28 cellular contexts compared by ENCODE assay signal in the genomic region with DNA sequence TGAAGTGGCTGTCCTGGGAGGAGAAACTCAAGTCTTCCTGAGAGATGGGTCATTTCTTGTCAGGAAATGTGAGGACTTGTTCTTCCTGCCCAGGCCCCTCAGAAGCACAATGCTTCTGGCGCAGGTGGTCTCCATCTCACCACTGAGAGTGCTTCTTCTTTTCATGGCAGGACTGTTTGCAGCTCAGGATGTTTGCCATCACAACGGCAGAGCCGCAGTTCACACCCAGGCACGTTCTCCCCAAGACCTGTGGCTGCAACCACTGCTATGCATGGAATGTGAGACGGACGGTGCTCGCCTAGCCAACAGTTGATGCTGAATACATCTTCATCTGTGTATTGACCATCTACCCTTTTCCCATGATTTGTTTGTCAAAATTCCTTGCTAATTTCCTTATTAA.
A peak's percentile ranks its signal among the peaks of the same experiment; 100 is the strongest.
DNase-seq lines count a peak whose midpoint lies in the region; ATAC-seq and TF ChIP-seq lines count a peak whose summit lies in the region.
"Had no signal": no experiment of that assay in that cellular context is flagged by ENCODE, and none has a peak within 500 bp of the region (broad histone marks: within the 10 kb centered on the region; RNA-seq: fewer than 3 reads in every experiment).

No MANE protein-coding gene starts in this region.

- no peaks in the 10 kb centered on the region for H4K20me1 ChIP-seq in SK-N-SH (ENCODE audit: insufficient read depth)

- no peaks in the 10 kb centered on the region for H3K4me1 Mint-ChIP-seq in activated CD8-positive, alpha-beta memory T cell treated with anti-CD3 and anti-CD28 coated beads, Interleukin-2, amount 10 ng/mL, durations not matched to agents 7 days and 5 days
- peaks cover 8% of the 10 kb centered on the region for H3K4me1 Mint-ChIP-seq in WTC11

- no peaks in the 10 kb centered on the region for H3K79me2 ChIP-seq in SK-N-SH (ENCODE audit: insufficient read depth)

- H3K36me3 ChIP-seq in spleen (no peaks in the 10 kb centered on the region), SK-N-SH (replicated peaks in 1 of 2; ENCODE audit: control insufficient read depth in 1 of 2, insufficient read depth in 2 of 2, low read length in 1 of 2) (no peaks in the 10 kb centered on the region)
- H3K36me3 ChIP-seq: ascending aorta, esophagus squamous epithelium, gastrocnemius medialis, transverse colon had no signal

- no peaks in the 10 kb centered on the region for H3F3A ChIP-seq in SK-N-SH (replicated peaks; ENCODE audit: insufficient read depth)

- H3K27ac ChIP-seq in spleen = no peak overlapping the region
- H3K27ac ChIP-seq in SK-N-SH (ENCODE audit: low read depth in 2 of 2, low read length in 1 of 2) = no peak overlapping the region
- H3K27ac ChIP-seq: 22Rv1, ascending aorta, esophagus squamous epithelium, gastrocnemius medialis, transverse colon had no signal

- no peak for ATAC-seq in activated CD8-positive, alpha-beta memory T cell treated with anti-CD3 and anti-CD28 coated beads, Interleukin-2, amount 10 ng/mL, durations not matched to agents 7 days and 5 days
- ATAC-seq in WTC11 (peak; percentile 84), HG03460 (IDR thresholded peaks at IDR 0.05; ENCODE audit: unreplicated experiment) (no peak)
- ATAC-seq: activated naive CD4-positive, alpha-beta T cell treated with anti-CD3 and anti-CD28 coated beads, Interleukin-2, amount 50 U/mL, for 72 hours; CD8-positive, alpha-beta T cell; gastrocnemius medialis; GM12878; Right ventricle myocardium inferior; stimulated activated naive CD8-positive, alpha-beta T cell treated with anti-CD3 and anti-CD28 coated beads, Interleukin-15, Interleukin-2, amounts not matched to agents 100 U/mL and 50 U/mL, for 24 hours had no signal

- TF ChIP-seq CTCF in WTC11 (IDR thresholded peaks at IDR 0.05) (no peak), spleen (IDR thresholded peaks at IDR 0.05 in 8 of 11, conservative IDR thresholded peaks at IDR 0.05 in 3 of 11) (no peak), SK-N-SH (IDR thresholded peaks at IDR 0.05) (no peak), GM13976 (IDR thresholded peaks at IDR 0.05; ENCODE audit: borderline replicate concordance, control extremely low read depth, extremely low read depth, insufficient read depth, missing control alignments) (no peak)

- POLR2A ChIA-PET in WTC11 (lab: Charles Lee) (no interaction called here), SK-N-SH (lab: Yijun Ruan, JAX) (no interaction called here)

- CTCF ChIA-PET in activated CD8-positive, alpha-beta memory T cell treated with anti-CD3 and anti-CD28 coated beads, Interleukin-2, amount 10 ng/mL, durations not matched to agents 7 days and 5 days (lab: Charles Lee) = no interaction called here
- CTCF ChIA-PET in WTC11 (lab: Charles Lee) = interaction anchor here (1.5 kb wide), 1 partner anchor 227 kb away, joined by 6 read pairs; no protein-coding TSS in a partner anchor
- CTCF ChIA-PET in SK-N-SH (lab: Yijun Ruan, JAX) = no interaction called here

- peaks cover 52% of the 10 kb centered on the region for H3K27me3 Mint-ChIP-seq in activated CD8-positive, alpha-beta memory T cell treated with anti-CD3 and anti-CD28 coated beads, Interleukin-2, amount 10 ng/mL, durations not matched to agents 7 days and 5 days
- no peaks in the 10 kb centered on the region for H3K27me3 Mint-ChIP-seq in WTC11 (ENCODE audit: low read depth)

- H3K36me3 Mint-ChIP-seq in activated CD8-positive, alpha-beta memory T cell treated with anti-CD3 and anti-CD28 coated beads, Interleukin-2, amount 10 ng/mL, durations not matched to agents 7 days and 5 days = no peaks in the 10 kb centered on the region
- no peaks in the 10 kb centered on the region for H3K36me3 Mint-ChIP-seq in WTC11
- H3K36me3 Mint-ChIP-seq: activated naive CD4-positive, alpha-beta T cell treated with anti-CD3 and anti-CD28 coated beads, Interleukin-2, amount 50 U/mL, for 72 hours; CD8-positive, alpha-beta T cell had no signal

- no peak for TF ChIP-seq RAD21 in SK-N-SH (IDR thresholded peaks at IDR 0.05; ENCODE audit: low read length)

- H3K4me3 Mint-ChIP-seq in activated CD8-positive, alpha-beta memory T cell treated with anti-CD3 and anti-CD28 coated beads, Interleukin-2, amount 10 ng/mL, durations not matched to agents 7 days and 5 days = no peak overlapping the region
- H3K4me3 Mint-ChIP-seq in WTC11 = no peak overlapping the region
- H3K4me3 Mint-ChIP-seq: CD8-positive, alpha-beta T cell; HFFc6; nephron progenitor cell had no signal

- H3K9ac ChIP-seq in SK-N-SH = no peak overlapping the region

- no peak overlapping the region for H2AFZ ChIP-seq in SK-N-SH (ENCODE audit: low read depth)

- DNase-seq in activated CD8-positive, alpha-beta memory T cell treated with anti-CD3 and anti-CD28 coated beads, Interleukin-2, amount 10 ng/mL, durations not matched to agents 7 days and 5 days = peak; percentile 34
- DNase-seq in activated CD8-positive, alpha-beta memory T cell treated with anti-CD3 and anti-CD28 coated beads for 24 hours = no peak
- peak; percentile 24 for DNase-seq in WTC11 (ENCODE audit: low spot score)
- peak; percentile 25 for DNase-seq in iPS DF 19.7 (ENCODE audit: low read depth, low spot score)
- DNase-seq in spleen = peak; percentile 7
- no peak for DNase-seq in SK-N-SH
- DNase-seq in GM13976 (ENCODE audit: low spot score) = no peak
- DNase-seq: activated CD4-positive, alpha-beta T cell treated with anti-CD3 and anti-CD28 coated beads for 1 hour; CD8-positive, alpha-beta T cell; DMS53; esophagus squamous epithelium; gastrocnemius medialis; HFFc6; NCI-H1105; NCI-H2029 treated with DMSO at 0.1 percent for 48 hours; NCI-H82; nephron progenitor cell; stimulated activated CD4-positive, alpha-beta T cell treated with anti-CD3 and anti-CD28 coated beads, Interleukin-1b, Interleukin-23, amount 100 ng/mL, for 48 hours; stimulated activated naive CD8-positive, alpha-beta T cell treated with anti-CD3 and anti-CD28 coated beads, Interleukin-15, Interleukin-2, amounts not matched to agents 100 U/mL and 50 U/mL, for 24 hours; SW 1271; transverse colon had no signal

- no peak overlapping the region for H3K4me2 ChIP-seq in SK-N-SH

- H3K27ac Mint-ChIP-seq in activated CD8-positive, alpha-beta memory T cell treated with anti-CD3 and anti-CD28 coated beads, Interleukin-2, amount 10 ng/mL, durations not matched to agents 7 days and 5 days = no peak overlapping the region
- no peak overlapping the region for H3K27ac Mint-ChIP-seq in WTC11
- H3K27ac Mint-ChIP-seq: activated naive CD4-positive, alpha-beta T cell treated with anti-CD3 and anti-CD28 coated beads, Interleukin-2, amount 50 U/mL, for 72 hours; CD8-positive, alpha-beta T cell; HFFc6; nephron progenitor cell; progenitor cell of endocrine pancreas had no signal

- H3K9me2 ChIP-seq in SK-N-SH = no peaks in the 10 kb centered on the region

- H3K4me1 ChIP-seq in spleen = peaks cover 3 to 19% (median 10%) of the 10 kb centered on the region in 6 donors
- H3K4me1 ChIP-seq in SK-N-SH (ENCODE audit: control insufficient read depth in 1 of 2, insufficient read depth in 2 of 2, low read depth in 1 of 2, low read length in 1 of 2) = peaks cover 0 to 10% of the 10 kb centered on the region in 2 experiments; a peak in 1 of 4 replicates
- H3K4me1 ChIP-seq: ascending aorta, gastrocnemius medialis, transverse colon had no signal

- H3K4me3 ChIP-seq in spleen (no peak overlapping the region), SK-N-SH (ENCODE audit: low read depth in 2 of 2, low read length in 1 of 2) (no peak overlapping the region)
- H3K4me3 ChIP-seq: ascending aorta, esophagus squamous epithelium, gastrocnemius medialis, GM12878, transverse colon had no signal

- intact Hi-C loops in spleen (cut with DNase I; ENCODE audit: low total_unique reads) = no loop called here

- WGBS in spleen, 5 donors = 74 to 89% (median 83%) methylated on average over 7 of the region's 7 CpGs
- WGBS in SK-N-SH (ENCODE audit: low lambda C conversion rate) = 53% methylated on average over 7 of the region's 7 CpGs

- in situ Hi-C loops in GM13976 (cut with MboI; ENCODE audit: low sequenced_read_pairs, unreplicated experiment) = no loop called here

- TF ChIP-seq POLR2A in spleen (IDR thresholded peaks at IDR 0.05) = no peak

- no peaks in the 10 kb centered on the region for H3K9me3 ChIP-seq in spleen
- no peaks in the 10 kb centered on the region for H3K9me3 ChIP-seq in SK-N-SH
- H3K9me3 ChIP-seq: ascending aorta, esophagus squamous epithelium, gastrocnemius medialis, transverse colon had no signal

- H3K27me3 ChIP-seq in spleen (replicated peaks in 1 of 7) = no peaks in the 10 kb centered on the region
- H3K27me3 ChIP-seq in SK-N-SH (ENCODE audit: insufficient read depth) = no peaks in the 10 kb centered on the region
- H3K27me3 ChIP-seq: ascending aorta, esophagus squamous epithelium, gastrocnemius medialis, transverse colon had no signal

- no peaks in the 10 kb centered on the region for H3K9me3 Mint-ChIP-seq in activated CD8-positive, alpha-beta memory T cell treated with anti-CD3 and anti-CD28 coated beads, Interleukin-2, amount 10 ng/mL, durations not matched to agents 7 days and 5 days (ENCODE audit: low read depth)
- peaks cover 7% of the 10 kb centered on the region for H3K9me3 Mint-ChIP-seq in WTC11
- H3K9me3 Mint-ChIP-seq: activated naive CD4-positive, alpha-beta T cell treated with anti-CD3 and anti-CD28 coated beads, Interleukin-2, amount 50 U/mL, for 72 hours; CD8-positive, alpha-beta T cell; nephron progenitor cell had no signal

- no peak for TF ChIP-seq EP300 in SK-N-SH (IDR thresholded peaks at IDR 0.05; ENCODE audit: borderline replicate concordance in 1 of 2, low read depth in 1 of 2, low read length in 1 of 2)

TF ChIP-seq in WTC11, 78 proteins besides CTCF, POLR2A, EP300 and RAD21 (continues in another document):
- TF ChIP-seq ESRRA (CRISPR knock-in tag; IDR thresholded peaks at IDR 0.05; ENCODE audit: borderline replicate concordance) = no peak
- TF ChIP-seq SMAD3 (CRISPR knock-in tag; IDR thresholded peaks at IDR 0.05; ENCODE audit: borderline replicate concordance) = no peak
- no peak for TF ChIP-seq NFYB (CRISPR knock-in tag; conservative IDR thresholded peaks at IDR 0.05; ENCODE audit: low read depth)

TF ChIP-seq in SK-N-SH, 30 proteins besides CTCF, POLR2A, EP300 and RAD21:
- no peak for TF ChIP-seq EZH2phosphoT487 (IDR thresholded peaks at IDR 0.05; ENCODE audit: borderline replicate concordance, low read depth)
- TF ChIP-seq, protein P1, sequence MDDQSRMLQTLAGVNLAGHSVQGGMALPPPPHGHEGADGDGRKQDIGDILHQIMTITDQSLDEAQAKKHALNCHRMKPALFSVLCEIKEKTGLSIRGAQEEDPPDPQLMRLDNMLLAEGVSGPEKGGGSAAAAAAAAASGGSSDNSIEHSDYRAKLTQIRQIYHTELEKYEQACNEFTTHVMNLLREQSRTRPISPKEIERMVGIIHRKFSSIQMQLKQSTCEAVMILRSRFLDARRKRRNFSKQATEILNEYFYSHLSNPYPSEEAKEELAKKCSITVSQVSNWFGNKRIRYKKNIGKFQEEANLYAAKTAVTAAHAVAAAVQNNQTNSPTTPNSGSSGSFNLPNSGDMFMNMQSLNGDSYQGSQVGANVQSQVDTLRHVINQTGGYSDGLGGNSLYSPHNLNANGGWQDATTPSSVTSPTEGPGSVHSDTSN (IDR thresholded peaks at IDR 0.05) = no peak

Comparison
In these comparisons a context has a peak if more than half of its experiments do, and no peak if none do; other contexts are left out.
1. DNase-seq: peak in activated CD8-positive, alpha-beta memory T cell treated with anti-CD3 and anti-CD28 coated beads, Interleukin-2, amount 10 ng/mL, durations not matched to agents 7 days and 5 days (single experiment), WTC11 (single experiment), iPS DF 19.7 (single experiment) and spleen (single experiment); none in activated CD8-positive, alpha-beta memory T cell treated with anti-CD3 and anti-CD28 coated beads for 24 hours (single experiment), SK-N-SH (single experiment) and GM13976 (single experiment).